8 cellular contexts compared by ENCODE assay signal in the genomic region with DNA sequence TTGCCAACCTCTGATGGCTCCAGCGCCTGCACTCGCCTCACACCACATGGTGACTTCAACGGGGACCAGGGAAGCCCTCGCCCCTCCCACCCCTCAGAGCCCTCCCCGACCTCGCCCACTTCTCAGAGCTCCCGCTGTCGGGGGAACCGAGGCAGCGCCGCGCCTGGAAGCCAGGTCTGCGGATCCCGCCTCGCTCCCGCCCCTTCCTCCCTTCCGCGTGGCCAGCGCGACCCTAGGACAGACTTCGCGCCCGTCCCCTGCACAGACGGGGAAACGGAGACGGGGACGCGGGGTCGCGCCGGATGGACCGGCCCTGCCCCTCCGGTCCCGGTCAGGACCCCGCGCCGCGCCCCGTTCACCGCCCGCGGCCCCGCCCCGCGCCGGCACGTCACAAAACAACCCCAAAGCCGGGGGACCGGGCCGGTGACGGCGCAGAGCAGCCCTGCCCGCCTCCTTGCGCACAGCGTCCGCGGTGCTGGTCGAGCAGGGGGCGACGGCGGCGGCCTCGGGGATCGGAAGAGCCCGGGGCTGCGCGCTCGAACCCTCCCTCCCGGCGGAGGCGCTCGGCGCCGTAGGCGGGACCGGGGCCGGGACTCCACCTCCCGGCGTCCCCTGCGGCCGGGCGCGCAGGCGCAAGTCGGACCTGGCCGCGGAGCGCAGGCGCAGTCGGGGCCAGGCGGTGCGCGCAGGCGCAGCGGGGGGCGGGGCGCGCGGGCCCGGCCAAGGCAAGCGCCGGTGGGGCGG. TPM values are rescaled to one million over a fixed set of nuclear protein-coding genes. Genes with fewer than 3 reads are reported as not detected.
DNase-seq lines count a peak whose midpoint lies in the region; ATAC-seq and TF ChIP-seq lines count a peak whose summit lies in the region.

No MANE protein-coding gene starts in this region.

- H3K27ac ChIP-seq in coronary artery = peak overlapping the region; percentile 91 to 97
- H3K27ac ChIP-seq in left lung = peak overlapping the region; percentile 92 to 94

- peaks cover 15 to 32% of the 10 kb centered on the region in 2 donors for H3K4me1 ChIP-seq in left lung

- intact Hi-C loops in left lung (cut with DNase I) = no loop called here

- peaks cover 0 to 9% of the 10 kb centered on the region in 2 donors for H3K27me3 ChIP-seq in left lung

- no peaks in the 10 kb centered on the region for H3K9me3 ChIP-seq in left lung

- peak; percentile 69 for ATAC-seq in GM18868 (IDR thresholded peaks at IDR 0.05; ENCODE audit: unreplicated experiment)
- ATAC-seq in HG03139 (IDR thresholded peaks at IDR 0.05; ENCODE audit: unreplicated experiment) = peak; percentile 56
- ATAC-seq in left lung = peak; percentile 74

- TF ChIP-seq CTCF in coronary artery (IDR thresholded peaks at IDR 0.05) (no peak), left lung (IDR thresholded peaks at IDR 0.05) (no peak)

- H3K4me3 ChIP-seq in coronary artery (peak overlapping the region; percentile 94), left lung (peak overlapping the region; percentile 79 to 97)

- DNase-seq in AG08395 (ENCODE audit: low spot score) (peak; percentile 100), NCI-H446 (lab: John Stamatoyannopoulos, UW) (peak; percentile 74 to 93), coronary artery (ENCODE audit: low spot score) (peak; percentile 83), left lung (peak; percentile 81 to 94)
- peak; percentile 89 for DNase-seq in activated CD4-positive, alpha-beta T cell treated with anti-CD3 and anti-CD28 coated beads for 48 hours
- peak; percentile 80 for DNase-seq in stimulated activated CD4-positive, alpha-beta T cell treated with anti-CD3 and anti-CD28 coated beads, Interleukin-2, amount 100 ng/mL, for 4 hours (ENCODE audit: low read depth)

- peaks cover 0 to 10% of the 10 kb centered on the region in 2 donors for H3K36me3 ChIP-seq in left lung

RNA-seq across cellular contexts. Expression of gene CDC34, which starts 0.4 kb away (rescaled TPM):
- 10 to 100 TPM; 50.9 to 55.5 TPM for total RNA-seq in left lung

RNA-seq across cellular contexts. Expression of gene GZMM, which starts 12.7 kb away (rescaled TPM):
- total RNA-seq in left lung = 1 to 10 TPM; 1.4 TPM

RNA-seq across cellular contexts. Expression of gene TPGS1, which starts 23.9 kb away (rescaled TPM):
- total RNA-seq in left lung = 10 to 100 TPM; 18.0 to 18.2 TPM

RNA-seq across cellular contexts. Expression of gene MADCAM1, which starts 34.9 kb away (rescaled TPM):
- under 1 TPM in 1 of 2 donors, not detected in 1; 0.52 TPM for total RNA-seq in left lung

RNA-seq across cellular contexts. Expression of gene BSG, which starts 41.2 kb away (rescaled TPM):
- total RNA-seq in left lung = 100 to 1,000 TPM; 339 to 457 TPM

Comparison
In these comparisons a context has a peak if more than half of its experiments do, and no peak if none do; other contexts are left out.
1. Peak in every context shown above with its lines: DNase-seq, ATAC-seq, H3K4me3 ChIP-seq and H3K27ac ChIP-seq.